1 cellular context compared by ENCODE assay signal in genomic region chr17:41919165-41919817, GRCh38.
A peak's percentile ranks its signal among the peaks of the same experiment; 100 is the strongest.
TF ChIP-seq lines count a peak whose summit lies in the region.

No MANE protein-coding gene starts in this region.

TF ChIP-seq in HepG2, 621 proteins besides CTCF, POLR2A, EP300 and RAD21 (continued from another document):
- no peak for TF ChIP-seq USF2 (IDR thresholded peaks at IDR 0.05; ENCODE audit: low read depth, low read length)
- peak; percentile 14; the same call in 1 of the 2 replicates for TF ChIP-seq USF2 (CRISPR knock-in tag; IDR thresholded peaks at IDR 0.05; ENCODE audit: borderline replicate concordance)
- TF ChIP-seq ZNF775 (CRISPR knock-in tag; IDR thresholded peaks at IDR 0.05; ENCODE audit: borderline replicate concordance) = no peak
- TF ChIP-seq CENPT (CRISPR knock-in tag; IDR thresholded peaks at IDR 0.05; ENCODE audit: low read depth) = peak; percentile 57; the same call in 1 of the 2 replicates
- peak in 1 of 2 experiments; percentile 23; a peak in 1 of 4 replicates for TF ChIP-seq KLF16 (CRISPR knock-in tag; IDR thresholded peaks at IDR 0.05)
- peak; percentile 89; the same call in 1 of the 2 replicates for TF ChIP-seq LBX2 (CRISPR knock-in tag; IDR thresholded peaks at IDR 0.05; ENCODE audit: borderline replicate concordance)
- TF ChIP-seq ZNF788 (CRISPR knock-in tag; IDR thresholded peaks at IDR 0.05; ENCODE audit: borderline replicate concordance) = peak; percentile 87
- peak; percentile 92 for TF ChIP-seq BRD4 (CRISPR knock-in tag; IDR thresholded peaks at IDR 0.05)
- peak; percentile 88 for TF ChIP-seq ZNF18 (CRISPR knock-in tag; IDR thresholded peaks at IDR 0.05; ENCODE audit: insufficient replicate concordance)
- TF ChIP-seq PRPF4 (IDR thresholded peaks at IDR 0.05; ENCODE audit: low read depth, low read length, poor library complexity, severe bottlenecking) = no peak
